16 cellular contexts compared by ENCODE assay signal in the genomic region with DNA sequence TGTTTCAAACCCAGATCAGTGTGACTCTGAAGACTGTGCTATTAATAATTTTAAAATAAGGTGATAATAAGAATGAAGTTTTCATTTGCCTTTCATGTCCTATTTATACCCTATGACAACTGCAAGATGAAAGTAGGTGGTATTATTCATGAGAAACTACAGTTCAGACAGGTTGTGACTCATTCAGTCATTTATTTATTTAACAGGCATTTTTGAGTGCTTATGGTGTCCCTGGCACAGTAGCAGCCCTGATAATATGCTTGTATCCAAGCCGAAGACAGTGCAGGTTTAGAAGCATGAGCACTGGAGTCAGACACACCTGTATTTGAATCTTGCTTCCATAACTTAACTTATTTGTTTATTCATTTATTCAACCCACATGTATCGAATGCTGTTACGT.
A peak's percentile ranks its signal among the peaks of the same experiment; 100 is the strongest.
DNase-seq lines count a peak whose midpoint lies in the region; ATAC-seq, FAIRE-seq and TF ChIP-seq lines count a peak whose summit lies in the region.
"Had no signal": no experiment of that assay in that cellular context is flagged by ENCODE, and none has a peak within 500 bp of the region (broad histone marks: within the 10 kb centered on the region; RNA-seq: fewer than 3 reads in every experiment).

No MANE protein-coding gene starts in this region.

- CTCF ChIA-PET in HepG2 (lab: Yijun Ruan, JAX; ENCODE audit: low intra/inter-chr PET ratio, low total read pairs), result no interaction called here

- H3K4me3 ChIP-seq in HepG2 (replicated peaks in 1 of 3; ENCODE audit: insufficient read depth in 1 of 3, low read depth in 2 of 3, low read length in 3 of 3) (no peak overlapping the region), right lobe of liver (no peak overlapping the region), RWPE2 (ENCODE audit: severe bottlenecking) (no peak overlapping the region), foreskin fibroblast (ENCODE audit: low read depth in 1 of 2, low read length in 2 of 2) (no peak overlapping the region)

- H2AFZ ChIP-seq in HepG2 (ENCODE audit: low read length), result no peak overlapping the region

- no peak for TF ChIP-seq CTCF in HepG2 (CRISPR knock-in tag; IDR thresholded peaks at IDR 0.05)
- no peak for TF ChIP-seq CTCF in right lobe of liver (IDR thresholded peaks at IDR 0.05)
- no peak for TF ChIP-seq CTCF in RWPE2 (IDR thresholded peaks at IDR 0.05; ENCODE audit: poor library complexity, severe bottlenecking)
- no peak for TF ChIP-seq CTCF in foreskin fibroblast (IDR thresholded peaks at IDR 0.05; ENCODE audit: low read depth, low read length)
- no peak for TF ChIP-seq CTCF in omental fat pad (IDR thresholded peaks at IDR 0.05)
- no peak for TF ChIP-seq CTCF in GM13977 (IDR thresholded peaks at IDR 0.05; ENCODE audit: extremely low read depth, insufficient read depth, missing control alignments)

- TF ChIP-seq POLR2A in HepG2 (IDR thresholded peaks at IDR 0.05; ENCODE audit: insufficient read depth in 1 of 2, low read depth in 2 of 2, low read length in 2 of 2) (no peak), right lobe of liver (IDR thresholded peaks at IDR 0.05) (no peak)

- POLR2A ChIA-PET in HepG2 (lab: Yijun Ruan, JAX), result no interaction called here

- no peaks in the 10 kb centered on the region for H3K4me1 ChIP-seq in HepG2 (ENCODE audit: insufficient read depth, low read length)
- peaks cover 0 to 2% (median 0%) of the 10 kb centered on the region in 4 donors for H3K4me1 ChIP-seq in right lobe of liver
- no peaks in the 10 kb centered on the region for H3K4me1 ChIP-seq in RWPE2 (ENCODE audit: insufficient read depth, poor library complexity, severe bottlenecking)

- H3K9ac ChIP-seq in HepG2 (ENCODE audit: insufficient read depth, low read depth, low read length), result no peak overlapping the region

- H3K9me3 ChIP-seq in HepG2 (ENCODE audit: low read length) (no peaks in the 10 kb centered on the region), right lobe of liver (no peaks in the 10 kb centered on the region), RWPE2 (ENCODE audit: severe bottlenecking) (no peaks in the 10 kb centered on the region)

- ATAC-seq in HepG2, result no peak
- ATAC-seq in right lobe of liver, result no peak
- peak; percentile 86 for ATAC-seq in RWPE2 (ENCODE audit: low read depth)
- no peak for ATAC-seq in omental fat pad (ENCODE audit: low FRiP score)
- no peak for ATAC-seq in HG03280 (IDR thresholded peaks at IDR 0.05; ENCODE audit: unreplicated experiment)
- ATAC-seq: T-cell had no signal

- BruUV-seq in HepG2 (replicated peaks; lab: Mats Ljungman, UMichigan), result no TSS peak

- H3K79me2 ChIP-seq in HepG2 (ENCODE audit: insufficient read depth, low read length), result no peaks in the 10 kb centered on the region

- WGBS in HepG2 (ENCODE audit: low lambda C conversion rate), result 5% methylated on average over 3 of the region's 3 CpGs
- 75% methylated on average over 3 of the region's 3 CpGs for WGBS in right lobe of liver (ENCODE audit: insufficient coverage, low coverage, low lambda C conversion rate, missing lambda C conversion rate)

- TF ChIP-seq RAD21 in HepG2 (CRISPR knock-in tag; IDR thresholded peaks at IDR 0.05), result no peak

- DNase-seq in HepG2 (ENCODE audit: low spot score), result peak; percentile 3
- DNase-seq in right lobe of liver, result no peak
- no peak for DNase-seq in RWPE2 (ENCODE audit: low spot score)
- DNase-seq in foreskin fibroblast, result peak; percentile 8 to 42
- no peak for DNase-seq in omental fat pad (ENCODE audit: low spot score)
- DNase-seq in mucosa of gallbladder (ENCODE audit: low spot score), result no peak
- no peak for DNase-seq in GM13977 (ENCODE audit: low spot score)
- DNase-seq: activated CD8-positive, alpha-beta memory T cell treated with anti-CD3 and anti-CD28 coated beads, Interleukin-2, amount 50 U/mL, for 48 hours; activated naive CD8-positive, alpha-beta T cell treated with anti-CD3 and anti-CD28 coated beads for 36 hours; COR-L47; erythroblast; occipital lobe; stimulated activated CD4-positive, alpha-beta T cell treated with anti-CD3 and anti-CD28 coated beads, Interleukin-12 subunit alpha, Interleukin-12 subunit beta, amount 100 ng/mL, for 4 hours; T-cell had no signal

- in situ Hi-C loops in HepG2 (cut with HindIII; ENCODE audit: extremely low pct_ligation_motif_present, low pct_unique_long_range_greater_than_20kb) (no loop called here), GM13977 (cut with MboI; ENCODE audit: low pct_unique_long_range_greater_than_20kb, low sequenced_read_pairs, unreplicated experiment) (no loop called here)

- H3K27me3 ChIP-seq in HepG2 (ENCODE audit: control insufficient read depth in 1 of 2, insufficient read depth in 2 of 2, low read length in 2 of 2) (no peaks in the 10 kb centered on the region), right lobe of liver (no peaks in the 10 kb centered on the region), RWPE2 (ENCODE audit: insufficient read depth, poor library complexity, severe bottlenecking) (no peaks in the 10 kb centered on the region)

- no peaks in the 10 kb centered on the region for H3K36me3 ChIP-seq in HepG2 (replicated peaks in 1 of 2; ENCODE audit: control insufficient read depth in 1 of 2, insufficient read depth in 2 of 2, low read length in 2 of 2)
- H3K36me3 ChIP-seq in right lobe of liver, result no peaks in the 10 kb centered on the region
- no peaks in the 10 kb centered on the region for H3K36me3 ChIP-seq in RWPE2 (ENCODE audit: low read depth)

- no peak overlapping the region for H3K4me2 ChIP-seq in HepG2 (ENCODE audit: low read depth, low read length)

- no peak for FAIRE-seq in HepG2 (lab: Jason Lieb, UNC)
- FAIRE-seq: A204.1 had no signal

- TF ChIP-seq EP300 in HepG2 (IDR thresholded peaks at IDR 0.05; ENCODE audit: low read depth in 2 of 2, low read length in 2 of 2), result no peak
- TF ChIP-seq EP300 in HepG2 (CRISPR knock-in tag; IDR thresholded peaks at IDR 0.05; ENCODE audit: borderline replicate concordance), result no peak

- intact Hi-C loops in HepG2 (cut with micrococcal nuclease; ENCODE audit: unreplicated experiment) (no loop called here), right lobe of liver (cut with DNase I) (no loop called here)

- H3K27ac ChIP-seq in HepG2 (ENCODE audit: extremely low read length, insufficient read depth, low read length), result no peak overlapping the region
- H3K27ac ChIP-seq in right lobe of liver, result no peak overlapping the region
- H3K27ac ChIP-seq in RWPE2 (ENCODE audit: poor library complexity, severe bottlenecking), result no peak overlapping the region

- H4K20me1 ChIP-seq in HepG2 (ENCODE audit: insufficient read depth, low read length), result no peaks in the 10 kb centered on the region

TF ChIP-seq in HepG2, 621 proteins besides CTCF, POLR2A, EP300 and RAD21:
- TF ChIP-seq, protein P1, sequence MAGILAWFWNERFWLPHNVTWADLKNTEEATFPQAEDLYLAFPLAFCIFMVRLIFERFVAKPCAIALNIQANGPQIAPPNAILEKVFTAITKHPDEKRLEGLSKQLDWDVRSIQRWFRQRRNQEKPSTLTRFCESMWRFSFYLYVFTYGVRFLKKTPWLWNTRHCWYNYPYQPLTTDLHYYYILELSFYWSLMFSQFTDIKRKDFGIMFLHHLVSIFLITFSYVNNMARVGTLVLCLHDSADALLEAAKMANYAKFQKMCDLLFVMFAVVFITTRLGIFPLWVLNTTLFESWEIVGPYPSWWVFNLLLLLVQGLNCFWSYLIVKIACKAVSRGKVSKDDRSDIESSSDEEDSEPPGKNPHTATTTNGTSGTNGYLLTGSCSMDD (CRISPR knock-in tag; IDR thresholded peaks at IDR 0.05), result no peak
- TF ChIP-seq MTF2 (CRISPR knock-in tag; IDR thresholded peaks at IDR 0.05; ENCODE audit: borderline replicate concordance) (no peak), LCORL (IDR thresholded peaks at IDR 0.05) (no peak), LCORL (CRISPR knock-in tag; IDR thresholded peaks at IDR 0.05) (no peak), JUND (CRISPR knock-in tag; IDR thresholded peaks at IDR 0.05) (no peak), CAMTA2 (CRISPR knock-in tag; IDR thresholded peaks at IDR 0.05; ENCODE audit: borderline replicate concordance) (no peak), PLRG1 (conservative IDR thresholded peaks at IDR 0.05) (no peak)

Comparison
In these comparisons a context has a peak if more than half of its experiments do, and no peak if none do; other contexts are left out.
1. DNase-seq: peak in HepG2 (single experiment) and foreskin fibroblast (2 of 2); none in right lobe of liver (0 of 3), RWPE2 (single experiment), omental fat pad (single experiment), mucosa of gallbladder (single experiment) and GM13977 (single experiment).